36 cellular contexts compared by ENCODE assay signal in genomic region chr7:106316947-106317346, GRCh38. TPM values are rescaled to one million over a fixed set of nuclear protein-coding genes. Genes with fewer than 3 reads are reported as not detected.
A peak's percentile ranks its signal among the peaks of the same experiment; 100 is the strongest.
DNase-seq lines count a peak whose midpoint lies in the region; ATAC-seq, FAIRE-seq and TF ChIP-seq lines count a peak whose summit lies in the region.
"Had no signal": no experiment of that assay in that cellular context is flagged by ENCODE, and none has a peak within 500 bp of the region (broad histone marks: within the 10 kb centered on the region; RNA-seq: fewer than 3 reads in every experiment).

No MANE protein-coding gene starts in this region.

- H3K9me3 Mint-ChIP-seq in HFFc6, result no peaks in the 10 kb centered on the region
- H3K9me3 Mint-ChIP-seq in nephron progenitor cell, result peaks cover 34% of the 10 kb centered on the region
- H3K9me3 Mint-ChIP-seq: CD4-positive, alpha-beta T cell; CD8-positive, alpha-beta T cell had no signal

- no peaks in the 10 kb centered on the region for H3K9me2 ChIP-seq in SK-N-SH

- intact Hi-C loops in Right ventricle myocardium superior (cut with DNase I), result loop anchor here (10.0 kb wide), 1 partner anchor 58 kb away; no protein-coding TSS in a partner anchor

- POLR2A ChIA-PET in SK-N-SH (lab: Yijun Ruan, JAX), result no interaction called here

- no peak overlapping the region for H3K9ac ChIP-seq in SK-N-SH
- H3K9ac ChIP-seq: BLaER1; BLaER1 treated with 17β-estradiol and CSF1 and Interleukin-3, amounts not matched to agents 10 nM and 100 nM had no signal

- H3K9me3 ChIP-seq in SK-N-SH, result no peaks in the 10 kb centered on the region
- H3K9me3 ChIP-seq: BE2C had no signal

- no peak overlapping the region for H3K27ac ChIP-seq in SK-N-SH (ENCODE audit: low read depth in 2 of 2, low read length in 1 of 2)
- H3K27ac ChIP-seq: 22Rv1; A549; BLaER1; BLaER1 treated with 17β-estradiol and CSF1 and Interleukin-3, amounts not matched to agents 10 nM and 100 nM; C4-2B had no signal

- peak; percentile 46 for FAIRE-seq in urothelium cell line (lab: Jason Lieb, UNC)
- FAIRE-seq: A549, D721Med had no signal

- no peak for TF ChIP-seq EP300 in SK-N-SH (IDR thresholded peaks at IDR 0.05; ENCODE audit: borderline replicate concordance in 1 of 2, low read depth in 1 of 2, low read length in 1 of 2)

- peaks cover 0 to 10% of the 10 kb centered on the region in 2 experiments; a peak in 1 of 4 replicates for H3K4me1 ChIP-seq in SK-N-SH (ENCODE audit: control insufficient read depth in 1 of 2, insufficient read depth in 2 of 2, low read depth in 1 of 2, low read length in 1 of 2)
- H3K4me1 ChIP-seq: BE2C had no signal

- no peak overlapping the region for H2AFZ ChIP-seq in SK-N-SH (ENCODE audit: low read depth)

- TF ChIP-seq CTCF in SK-N-SH (IDR thresholded peaks at IDR 0.05) (no peak), HFFc6 (IDR thresholded peaks at IDR 0.05) (0 out of 2 replicates have a peak, but pooled peaks have one; percentile 2), nephron progenitor cell (IDR thresholded peaks at IDR 0.05) (no peak)

- no peak for ATAC-seq in SK-N-SH treated with all-trans-retinoic acid at 6 μM for 48 hours
- ATAC-seq in Right ventricle myocardium superior (ENCODE audit: poor library complexity), result no peak
- no peak for ATAC-seq in HG03135 (IDR thresholded peaks at IDR 0.05; ENCODE audit: unreplicated experiment)
- no peak for ATAC-seq in GM21390 (IDR thresholded peaks at IDR 0.05; ENCODE audit: unreplicated experiment)
- ATAC-seq: A549; CD8-positive, alpha-beta T cell had no signal

- no peak for TF ChIP-seq RAD21 in SK-N-SH (IDR thresholded peaks at IDR 0.05; ENCODE audit: low read length)

- H3K4me1 Mint-ChIP-seq in HFFc6 (ENCODE audit: low read depth), result peaks cover 32% of the 10 kb centered on the region
- no peaks in the 10 kb centered on the region for H3K4me1 Mint-ChIP-seq in nephron progenitor cell
- H3K4me1 Mint-ChIP-seq: CD4-positive, alpha-beta memory T cell; CD8-positive, alpha-beta memory T cell had no signal

- H3K4me2 ChIP-seq in SK-N-SH, result no peak overlapping the region
- H3K4me2 ChIP-seq: A549, BLaER1 had no signal

- no peak overlapping the region for H3K4me3 ChIP-seq in SK-N-SH (ENCODE audit: low read depth in 2 of 2, low read length in 1 of 2)
- H3K4me3 ChIP-seq: A549; BLaER1; BLaER1 treated with 17β-estradiol and CSF1 and Interleukin-3, amounts not matched to agents 10 nM and 100 nM had no signal

- H3K27me3 Mint-ChIP-seq in HFFc6 (ENCODE audit: insufficient read depth), result peaks cover 22% of the 10 kb centered on the region
- H3K27me3 Mint-ChIP-seq in nephron progenitor cell (ENCODE audit: low read depth, poor library complexity), result peaks cover 4% of the 10 kb centered on the region

- H3K4me3 Mint-ChIP-seq in HFFc6 (no peak overlapping the region), nephron progenitor cell (no peak overlapping the region)
- H3K4me3 Mint-ChIP-seq: B cell; CD14-positive monocyte; CD4-positive, alpha-beta memory T cell; CD4-positive, alpha-beta T cell; CD4-positive, CD25-positive, alpha-beta regulatory T cell; CD8-positive, alpha-beta memory T cell; CD8-positive, alpha-beta T cell had no signal

- H3K79me2 ChIP-seq in SK-N-SH (ENCODE audit: insufficient read depth), result no peaks in the 10 kb centered on the region

- no peaks in the 10 kb centered on the region for H4K20me1 ChIP-seq in SK-N-SH (ENCODE audit: insufficient read depth)
- H4K20me1 ChIP-seq: BLaER1; BLaER1 treated with 17β-estradiol and CSF1 and Interleukin-3, amounts not matched to agents 10 nM and 100 nM had no signal

- H3K36me3 Mint-ChIP-seq in HFFc6 (ENCODE audit: low read depth) (no peaks in the 10 kb centered on the region), nephron progenitor cell (ENCODE audit: low read depth) (no peaks in the 10 kb centered on the region)
- H3K36me3 Mint-ChIP-seq: CD14-positive monocyte; CD4-positive, alpha-beta memory T cell; CD4-positive, CD25-positive, alpha-beta regulatory T cell; CD8-positive, alpha-beta memory T cell; CD8-positive, alpha-beta T cell had no signal

- no peaks in the 10 kb centered on the region for H3K27me3 ChIP-seq in SK-N-SH (ENCODE audit: insufficient read depth)
- H3K27me3 ChIP-seq: BLaER1; BLaER1 treated with 17β-estradiol and CSF1 and Interleukin-3, amounts not matched to agents 10 nM and 100 nM had no signal

- H3K36me3 ChIP-seq in SK-N-SH (replicated peaks in 1 of 2; ENCODE audit: control insufficient read depth in 1 of 2, insufficient read depth in 2 of 2, low read length in 1 of 2), result no peaks in the 10 kb centered on the region
- H3K36me3 ChIP-seq: BE2C; BLaER1; BLaER1 treated with 17β-estradiol and CSF1 and Interleukin-3, amounts not matched to agents 10 nM and 100 nM had no signal

- DNase-seq in SK-N-SH (no peak), HFFc6 (no peak), nephron progenitor cell (no peak), urothelium cell line (ENCODE audit: low spot score) (no peak), Right ventricle myocardium superior (no peak)
- DNase-seq: 8988T; ACHN; AML-193; BE2C; C1 segment of cervical spinal cord; Caco-2; Calu3; CD4-positive, alpha-beta memory T cell; CD4-positive, alpha-beta T cell; CD4-positive, CD25-positive, alpha-beta regulatory T cell; CD8-positive, alpha-beta memory T cell; CD8-positive, alpha-beta T cell; COR-L47; DMS 273 treated with DMSO at 0.1 percent for 48 hours; DMS153; DMS53; DMS79; DMS79 treated with DMSO at 0.1 percent for 48 hours; DND-41; EL had no signal

- peaks cover 13% of the 10 kb centered on the region for H3F3A ChIP-seq in SK-N-SH (replicated peaks; ENCODE audit: insufficient read depth)

- CTCF ChIA-PET in SK-N-SH (lab: Yijun Ruan, JAX), result interaction anchor here (1.0 kb wide), 2 partner anchors 15 to 420 kb away, joined by 3 read pairs; no protein-coding TSS in a partner anchor

- no peak overlapping the region for H3K27ac Mint-ChIP-seq in HFFc6
- peak overlapping the region; percentile 50 for H3K27ac Mint-ChIP-seq in nephron progenitor cell
- H3K27ac Mint-ChIP-seq: B cell; CD4-positive, alpha-beta memory T cell; CD4-positive, alpha-beta T cell; CD4-positive, CD25-positive, alpha-beta regulatory T cell; CD8-positive, alpha-beta T cell had no signal

TF ChIP-seq in SK-N-SH treated with all-trans-retinoic acid at 6 μM for 48 hours, 23 proteins besides CTCF, POLR2A, EP300 and RAD21:
- TF ChIP-seq ZFP3 (CRISPR knock-in tag; IDR thresholded peaks at IDR 0.05) (no peak), ZNF70 (CRISPR knock-in tag; IDR thresholded peaks at IDR 0.05) (no peak), ZNF8 (CRISPR knock-in tag; IDR thresholded peaks at IDR 0.05) (peak; percentile 91; the same call in 1 of the 2 replicates)

TF ChIP-seq in SK-N-SH, 30 proteins besides CTCF, POLR2A, EP300 and RAD21:
- TF ChIP-seq, protein P1, sequence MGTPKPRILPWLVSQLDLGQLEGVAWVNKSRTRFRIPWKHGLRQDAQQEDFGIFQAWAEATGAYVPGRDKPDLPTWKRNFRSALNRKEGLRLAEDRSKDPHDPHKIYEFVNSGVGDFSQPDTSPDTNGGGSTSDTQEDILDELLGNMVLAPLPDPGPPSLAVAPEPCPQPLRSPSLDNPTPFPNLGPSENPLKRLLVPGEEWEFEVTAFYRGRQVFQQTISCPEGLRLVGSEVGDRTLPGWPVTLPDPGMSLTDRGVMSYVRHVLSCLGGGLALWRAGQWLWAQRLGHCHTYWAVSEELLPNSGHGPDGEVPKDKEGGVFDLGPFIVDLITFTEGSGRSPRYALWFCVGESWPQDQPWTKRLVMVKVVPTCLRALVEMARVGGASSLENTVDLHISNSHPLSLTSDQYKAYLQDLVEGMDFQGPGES (IDR thresholded peaks at IDR 0.05; ENCODE audit: low read depth, low read length), result no peak
- no peak for TF ChIP-seq CHD2 (IDR thresholded peaks at IDR 0.05; ENCODE audit: low read length, partially characterized antibody)
- TF ChIP-seq TAF1 (IDR thresholded peaks at IDR 0.05; ENCODE audit: borderline replicate concordance, low read depth, low read length), result no peak
- no peak for TF ChIP-seq USF2 (IDR thresholded peaks at IDR 0.05; ENCODE audit: borderline replicate concordance, low read depth, low read length)
- TF ChIP-seq TEAD4 (IDR thresholded peaks at IDR 0.05; ENCODE audit: borderline replicate concordance, insufficient read depth), result no peak
- no peak for TF ChIP-seq RXRA (IDR thresholded peaks at IDR 0.05; ENCODE audit: borderline replicate concordance, low read depth)
- no peak for TF ChIP-seq NFIC (IDR thresholded peaks at IDR 0.05; ENCODE audit: borderline replicate concordance)
- no peak for TF ChIP-seq YY1 (IDR thresholded peaks at IDR 0.05; ENCODE audit: low read depth)
- no peak for TF ChIP-seq RCOR1 (IDR thresholded peaks at IDR 0.05; ENCODE audit: low read length)
- no peak for TF ChIP-seq JUND (IDR thresholded peaks at IDR 0.05)
- TF ChIP-seq, protein P2, sequence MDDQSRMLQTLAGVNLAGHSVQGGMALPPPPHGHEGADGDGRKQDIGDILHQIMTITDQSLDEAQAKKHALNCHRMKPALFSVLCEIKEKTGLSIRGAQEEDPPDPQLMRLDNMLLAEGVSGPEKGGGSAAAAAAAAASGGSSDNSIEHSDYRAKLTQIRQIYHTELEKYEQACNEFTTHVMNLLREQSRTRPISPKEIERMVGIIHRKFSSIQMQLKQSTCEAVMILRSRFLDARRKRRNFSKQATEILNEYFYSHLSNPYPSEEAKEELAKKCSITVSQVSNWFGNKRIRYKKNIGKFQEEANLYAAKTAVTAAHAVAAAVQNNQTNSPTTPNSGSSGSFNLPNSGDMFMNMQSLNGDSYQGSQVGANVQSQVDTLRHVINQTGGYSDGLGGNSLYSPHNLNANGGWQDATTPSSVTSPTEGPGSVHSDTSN (IDR thresholded peaks at IDR 0.05), result no peak
- TF ChIP-seq NRF1 (IDR thresholded peaks at IDR 0.05; ENCODE audit: low read depth, low read length), result no peak
- TF ChIP-seq FOXJ3 (CRISPR knock-in tag; IDR thresholded peaks at IDR 0.05), result no peak
TF ChIP-seq in SK-N-SH: peak in this region for 0.

RNA-seq across cellular contexts. Expression of gene NAMPT, which starts 32.2 kb away (rescaled TPM):
- 20.1 and 25.5 TPM in 2 replicates for polyA plus RNA-seq in SK-N-SH (2012; rRNA removed)
- polyA plus RNA-seq in SK-N-SH (2012; cell fraction: cytosol; rRNA removed), result 33.9 and 38.2 TPM in 2 replicates
- polyA plus RNA-seq in SK-N-SH (2012; cell fraction: nucleus; rRNA removed), result 12.6 and 34.2 TPM in 2 replicates
- total RNA-seq in HFFc6 (2021; fragmentation: NEBNext Ultra II Directional; extraction: Animal tissue kit (Norgen Biotek cat#: 25700)), result 10 to 100 TPM; 36.4 to 52.1 (median 44.6) TPM
- total RNA-seq in Right ventricle myocardium superior, result 145 TPM
